ENCODE assay signal across 9 cellular contexts in genomic region chr9:69155341-69156030, GRCh38. TPM values are rescaled to one million over a fixed set of nuclear protein-coding genes. Genes with fewer than 3 reads are reported as not detected.
DNase-seq lines count a peak whose midpoint lies in the region; ATAC-seq and TF ChIP-seq lines count a peak whose summit lies in the region.
"Had no signal": no experiment of that assay in that cellular context is flagged by ENCODE, and none has a peak within 500 bp of the region (broad histone marks: within the 10 kb centered on the region; RNA-seq: fewer than 3 reads in every experiment).

No MANE protein-coding gene starts in this region.

- DNase-seq in GM19238 (ENCODE audit: insufficient read length, low spot score), result peak; percentile 31
- DNase-seq in NCI-H510A treated with DMSO at 0.1 percent for 48 hours (lab: John Stamatoyannopoulos, UW), result peak; percentile 69
- DNase-seq in mesothelial cell of epicardium (ENCODE audit: low spot score in 2 of 2, unreplicated experiment in 2 of 2), result no peak
- DNase-seq in T-cell, result no peak
- DNase-seq in middle frontal gyrus (ENCODE audit: extremely low spot score, low spot score), result no peak
- DNase-seq in NCI-H345 treated with DMSO at 0.1 percent for 48 hours (lab: John Stamatoyannopoulos, UW; ENCODE audit: unreplicated experiment), result no peak
- DNase-seq in 8988T, result no peak
- DNase-seq: head of caudate nucleus had no signal

- ATAC-seq in HG02678 (IDR thresholded peaks at IDR 0.05; ENCODE audit: unreplicated experiment), result peak; percentile 100
- ATAC-seq in T-cell (replicated peaks in 1 of 4), result no peak

- peaks cover 6% of the 10 kb centered on the region for H3K9me3 Mint-ChIP-seq in mesothelial cell of epicardium
- H3K9me3 Mint-ChIP-seq in T-cell, result peaks cover 0 to 2% (median 0%) of the 10 kb centered on the region in 3 donors

- H3K4me3 Mint-ChIP-seq in mesothelial cell of epicardium (no peak overlapping the region), T-cell (no peak overlapping the region)

- CTCF ChIA-PET in T-cell (lab: Charles Lee), result interaction anchor here (0.6 to 0.7 kb wide), 2 partner anchors 57 to 1113 kb away, joined by 3 to 6 read pairs; no protein-coding TSS in a partner anchor

- H3K27ac Mint-ChIP-seq in mesothelial cell of epicardium (peak overlapping the region; percentile 18), T-cell (no peak overlapping the region)

- H3K27me3 Mint-ChIP-seq in mesothelial cell of epicardium (ENCODE audit: low read depth) (no peaks in the 10 kb centered on the region), T-cell (no peaks in the 10 kb centered on the region)

- peaks cover 12% of the 10 kb centered on the region for H3K4me1 Mint-ChIP-seq in mesothelial cell of epicardium
- no peaks in the 10 kb centered on the region for H3K4me1 Mint-ChIP-seq in T-cell

- peaks cover 18% of the 10 kb centered on the region for H3K36me3 Mint-ChIP-seq in mesothelial cell of epicardium
- peaks cover 11% of the 10 kb centered on the region for H3K36me3 Mint-ChIP-seq in T-cell

- POLR2A ChIA-PET in T-cell (lab: Charles Lee), result no interaction called here

- no peak for TF ChIP-seq CTCF in mesothelial cell of epicardium (IDR thresholded peaks at IDR 0.05; ENCODE audit: unreplicated experiment)

RNA-seq across cellular contexts. Expression of gene TJP2, which starts 18.6 kb away (rescaled TPM):
- 56.5 to 58.0 TPM (median 57.9 TPM) in 3 replicates for total RNA-seq in mesothelial cell of epicardium
- 10 to 100 TPM in 1 of 5 donors, 1 to 10 TPM in 4; 6.4 to 10.4 (median 6.6) TPM for total RNA-seq in T-cell

Comparison
In these comparisons a context has a peak if more than half of its experiments do, and no peak if none do; other contexts are left out.
1. DNase-seq: peak in GM19238 (single experiment) and NCI-H510A treated with DMSO at 0.1 percent for 48 hours (single experiment); none in mesothelial cell of epicardium (0 of 2), T-cell (0 of 34), middle frontal gyrus (single experiment), NCI-H345 treated with DMSO at 0.1 percent for 48 hours (single experiment) and 8988T (single experiment).